Comparison of ENCODE assay signal across 8 cellular contexts in genomic region chr5:53560028-53560427, GRCh38. TPM values are rescaled to one million over a fixed set of nuclear protein-coding genes. Genes with fewer than 3 reads are reported as not detected.
DNase-seq lines count a peak whose midpoint lies in the region; ATAC-seq and TF ChIP-seq lines count a peak whose summit lies in the region.

No MANE protein-coding gene starts in this region.

- H3K9me3 Mint-ChIP-seq in stimulated activated effector memory CD8-positive, alpha-beta T cell treated with anti-CD3 and anti-CD28 coated beads, Interleukin-12 subunit alpha, Interleukin-12 subunit beta, amount 100 ng/mL, for 72 hours, result no peaks in the 10 kb centered on the region

- DNase-seq in DMS 273 (lab: John Stamatoyannopoulos, UW; ENCODE audit: unreplicated experiment), result peak; percentile 36
- no peak for DNase-seq in DMS 273 treated with DMSO at 0.1 percent for 48 hours (lab: John Stamatoyannopoulos, UW)
- DNase-seq in WERI-Rb-1, result no peak
- no peak for DNase-seq in left cardiac atrium
- no peak for DNase-seq in stimulated activated effector memory CD8-positive, alpha-beta T cell treated with anti-CD3 and anti-CD28 coated beads, Interleukin-12 subunit alpha, Interleukin-12 subunit beta, amount 100 ng/mL, for 72 hours (ENCODE audit: low spot score in 2 of 2)
- no peak for DNase-seq in activated CD4-positive, CD25-positive, alpha-beta regulatory T cell (lab: John Stamatoyannopoulos, UW)

- H3K36me3 Mint-ChIP-seq in stimulated activated effector memory CD8-positive, alpha-beta T cell treated with anti-CD3 and anti-CD28 coated beads, Interleukin-12 subunit alpha, Interleukin-12 subunit beta, amount 100 ng/mL, for 72 hours, result peaks cover 5% of the 10 kb centered on the region

- intact Hi-C loops in left cardiac atrium (cut with DNase I), result no loop called here

- peaks cover 7% of the 10 kb centered on the region for H3K9me3 ChIP-seq in WERI-Rb-1 (ENCODE audit: severe bottlenecking)

- 0 out of 2 replicates have a peak, but pooled peaks cover 3% of the 10 kb centered on the region for H3K36me3 ChIP-seq in WERI-Rb-1

- TF ChIP-seq CTCF in WERI-Rb-1 (IDR thresholded peaks at IDR 0.05; ENCODE audit: low read depth, low read length), result no peak

- H3K27ac Mint-ChIP-seq in stimulated activated effector memory CD8-positive, alpha-beta T cell treated with anti-CD3 and anti-CD28 coated beads, Interleukin-12 subunit alpha, Interleukin-12 subunit beta, amount 100 ng/mL, for 72 hours, result peak overlapping the region; percentile 99

- H3K4me3 ChIP-seq in WERI-Rb-1 (ENCODE audit: low read depth, low read length), result peak overlapping the region; percentile 100

- H3K27me3 ChIP-seq in WERI-Rb-1 (ENCODE audit: insufficient read depth, low read depth, severe bottlenecking), result no peaks in the 10 kb centered on the region

- H3K4me1 Mint-ChIP-seq in stimulated activated effector memory CD8-positive, alpha-beta T cell treated with anti-CD3 and anti-CD28 coated beads, Interleukin-12 subunit alpha, Interleukin-12 subunit beta, amount 100 ng/mL, for 72 hours, result peaks cover 39% of the 10 kb centered on the region

- peak; percentile 20 for ATAC-seq in HG02885 (IDR thresholded peaks at IDR 0.05; ENCODE audit: poor library complexity, unreplicated experiment)
- peak; percentile 44 to 51 for ATAC-seq in left cardiac atrium
- no peak for ATAC-seq in stimulated activated effector memory CD8-positive, alpha-beta T cell treated with anti-CD3 and anti-CD28 coated beads, Interleukin-12 subunit alpha, Interleukin-12 subunit beta, amount 100 ng/mL, for 72 hours
- no peak for ATAC-seq in activated CD4-positive, CD25-positive, alpha-beta regulatory T cell treated with anti-CD3 and anti-CD28 coated beads, Interleukin-2, amount 50 U/mL, for 24 hours

- H3K27ac ChIP-seq in WERI-Rb-1, result peak overlapping the region; percentile 92

- peak overlapping the region; percentile 99 for H3K4me3 Mint-ChIP-seq in stimulated activated effector memory CD8-positive, alpha-beta T cell treated with anti-CD3 and anti-CD28 coated beads, Interleukin-12 subunit alpha, Interleukin-12 subunit beta, amount 100 ng/mL, for 72 hours

RNA-seq across cellular contexts. Expression of gene NDUFS4, which starts 0.4 kb away (rescaled TPM):
- total RNA-seq in left cardiac atrium, result 100 to 1,000 TPM; 114 to 136 TPM

Comparison
In these comparisons a context has a peak if more than half of its experiments do, and no peak if none do; other contexts are left out.
1. ATAC-seq: peak in HG02885 (single experiment) and left cardiac atrium (2 of 2); none in stimulated activated effector memory CD8-positive, alpha-beta T cell treated with anti-CD3 and anti-CD28 coated beads, Interleukin-12 subunit alpha, Interleukin-12 subunit beta, amount 100 ng/mL, for 72 hours (single experiment) and activated CD4-positive, CD25-positive, alpha-beta regulatory T cell treated with anti-CD3 and anti-CD28 coated beads, Interleukin-2, amount 50 U/mL, for 24 hours (0 of 2).